ENCODE assay signal across 4 cellular contexts in genomic region chr11:102973698-102974097, GRCh38. TPM values are rescaled to one million over a fixed set of nuclear protein-coding genes. Genes with fewer than 3 reads are reported as not detected.
"Had no signal": no experiment of that assay in that cellular context is flagged by ENCODE, and none has a peak within 500 bp of the region (broad histone marks: within the 10 kb centered on the region; RNA-seq: fewer than 3 reads in every experiment).

No MANE protein-coding gene starts in this region.

RNA-seq across cellular contexts. Expression of gene MMP13, which starts 18.2 kb away (rescaled TPM):
- total RNA-seq: GM23248, H7, HT-29 had no signal
- polyA plus RNA-seq: GM23248, IgD-negative memory B cell had no signal
